ENCODE assay signal across 30 cellular contexts in the genomic region with DNA sequence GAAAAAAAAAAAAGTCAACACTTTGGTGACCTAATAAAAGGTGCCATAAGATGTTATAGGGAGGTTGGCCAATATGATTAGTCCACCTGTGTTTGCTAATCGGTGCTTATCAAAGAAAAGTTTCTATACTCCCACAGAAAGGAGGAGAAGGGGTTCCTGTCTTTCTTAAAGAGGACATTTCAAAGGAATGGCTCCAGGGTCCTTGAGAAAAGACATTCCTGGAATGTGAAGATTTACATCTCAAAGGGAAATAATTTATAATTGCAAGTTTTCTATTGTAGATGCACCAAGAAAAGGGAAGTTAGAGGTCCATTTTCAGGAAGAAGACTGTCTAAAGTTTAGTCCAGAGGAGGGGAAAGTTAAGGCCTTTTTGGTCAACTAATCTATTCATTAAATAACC.
"Had no signal": no experiment of that assay in that cellular context is flagged by ENCODE, and none has a peak within 500 bp of the region (broad histone marks: within the 10 kb centered on the region; RNA-seq: fewer than 3 reads in every experiment).

No MANE protein-coding gene starts in this region.

- H3K4me3 Mint-ChIP-seq: dendritic cell treated with granulocyte-macrophage colony-stimulating factor and Interleukin-4, amounts not matched to agents 40 ng/mL and 50 ng/mL, for 4 days; naive thymus-derived CD4-positive, alpha-beta T cell; nephron; neural progenitor cell; stimulated activated naive CD8-positive, alpha-beta T cell treated with anti-CD3 and anti-CD28 coated beads, Interleukin-15, amount 100 ng/mL, for 72 hours had no signal

- H3K27me3 Mint-ChIP-seq: dendritic cell treated with granulocyte-macrophage colony-stimulating factor and Interleukin-4, amounts not matched to agents 40 ng/mL and 50 ng/mL, for 4 days; naive thymus-derived CD4-positive, alpha-beta T cell; progenitor cell of endocrine pancreas; stimulated activated naive CD8-positive, alpha-beta T cell treated with anti-CD3 and anti-CD28 coated beads, Interleukin-15, amount 100 ng/mL, for 72 hours had no signal

- H3K79me2 ChIP-seq: parathyroid adenoma had no signal

- H3K9me3 ChIP-seq: colonic mucosa, esophagus muscularis mucosa, right lobe of liver, suprapubic skin, transverse colon, upper lobe of right lung, uterus had no signal

- H2AFZ ChIP-seq: neural progenitor cell, parathyroid adenoma had no signal

- H3K27ac ChIP-seq: colonic mucosa, esophagus muscularis mucosa, foreskin keratinocyte, gastroesophageal sphincter, heart right ventricle, left lung, neural progenitor cell, parathyroid adenoma, right lobe of liver, suprapubic skin, transverse colon, upper lobe of right lung, uterus had no signal

- H3K9me3 Mint-ChIP-seq: nephron, neural progenitor cell had no signal

- H3K27me3 ChIP-seq: colonic mucosa, esophagus muscularis mucosa, foreskin keratinocyte, gastroesophageal sphincter, heart right ventricle, left lung, neural progenitor cell, right lobe of liver, suprapubic skin, transverse colon, upper lobe of right lung, uterus had no signal

- H3K36me3 ChIP-seq: colonic mucosa, esophagus muscularis mucosa, gastroesophageal sphincter, heart right ventricle, left lung, neural progenitor cell, right lobe of liver, suprapubic skin, transverse colon, upper lobe of right lung, uterus had no signal

- H3K27ac Mint-ChIP-seq: dendritic cell treated with granulocyte-macrophage colony-stimulating factor and Interleukin-4, amounts not matched to agents 40 ng/mL and 50 ng/mL, for 4 days; naive thymus-derived CD4-positive, alpha-beta T cell; nephron; neural progenitor cell; progenitor cell of endocrine pancreas; stimulated activated naive CD8-positive, alpha-beta T cell treated with anti-CD3 and anti-CD28 coated beads, Interleukin-15, amount 100 ng/mL, for 72 hours had no signal

- H3K9ac ChIP-seq: neural progenitor cell, parathyroid adenoma had no signal

- H3K4me3 ChIP-seq: colonic mucosa, esophagus muscularis mucosa, gastroesophageal sphincter, heart right ventricle, left lung, neural progenitor cell, right lobe of liver, suprapubic skin, transverse colon, upper lobe of right lung, uterus had no signal

- H3K36me3 Mint-ChIP-seq: naive thymus-derived CD4-positive, alpha-beta T cell; neural progenitor cell had no signal

- H3K4me1 Mint-ChIP-seq: naive thymus-derived CD4-positive, alpha-beta T cell; nephron; stimulated activated naive CD8-positive, alpha-beta T cell treated with anti-CD3 and anti-CD28 coated beads, Interleukin-15, amount 100 ng/mL, for 72 hours had no signal

- H3K4me1 ChIP-seq: colonic mucosa, esophagus muscularis mucosa, foreskin keratinocyte, gastroesophageal sphincter, heart right ventricle, left lung, neural progenitor cell, parathyroid adenoma, right lobe of liver, suprapubic skin, transverse colon, upper lobe of right lung, uterus had no signal

- DNase-seq: colonic mucosa; effector memory CD4-positive, alpha-beta T cell; heart right ventricle; hippocampal formation; kidney; left cardiac atrium; left lung; mesenchymal stem cell; midbrain; naive thymus-derived CD4-positive, alpha-beta T cell; right lobe of liver; small intestine; stimulated activated CD4-positive, alpha-beta T cell treated with anti-CD3 and anti-CD28 coated beads, Interleukin-12 subunit alpha, Interleukin-12 subunit beta, amount 100 ng/mL, for 4 hours; stimulated activated CD4-positive, alpha-beta T cell treated with anti-CD3 and anti-CD28 coated beads, Interleukin-1b, Interleukin-23, amount 100 ng/mL, for 48 hours; stimulated activated CD4-positive, alpha-beta T cell treated with anti-CD3 and anti-CD28 coated beads, Interleukin-4, amount 100 ng/mL, for 1 hour; stimulated activated CD8-positive, alpha-beta memory T cell treated with anti-CD3 and anti-CD28 coated beads, Interleukin-4, amount 100 ng/mL, for 48 hours; stimulated activated naive CD4-positive, alpha-beta T cell; stimulated activated naive CD8-positive, alpha-beta T cell treated with anti-CD3 and anti-CD28 coated beads, Interleukin-15, amount 100 ng/mL, for 72 hours; transverse colon; upper lobe of right lung; uterus had no signal

- ATAC-seq: gastroesophageal sphincter; heart right ventricle; left cardiac atrium; left lung; naive thymus-derived CD4-positive, alpha-beta T cell; right lobe of liver; stimulated activated naive CD8-positive, alpha-beta T cell treated with anti-CD3 and anti-CD28 coated beads, Interleukin-15, amount 100 ng/mL, for 72 hours; upper lobe of right lung had no signal

- H3K4me2 ChIP-seq: neural progenitor cell had no signal
